1 cellular context compared by ENCODE assay signal in genomic region chr7:44200699-44201461, GRCh38.
TF ChIP-seq lines count a peak whose summit lies in the region.

YKT6 (plus strand) TSS chr7:44200978; CDS start chr7:44201136, 158 bp downstream.

TF ChIP-seq in HEK293, 187 proteins besides CTCF, POLR2A, EP300 and RAD21 (continued from another document and continues in another):
- TF ChIP-seq ZNF280C (tag by site-specific recombination; IDR thresholded peaks at IDR 0.05) (no peak), MEIS1 (CRISPR knock-in tag; IDR thresholded peaks at IDR 0.05; ENCODE audit: borderline replicate concordance) (no peak), ZNF146 (tag by site-specific recombination; IDR thresholded peaks at IDR 0.05) (no peak), ZNF416 (tag by site-specific recombination; IDR thresholded peaks at IDR 0.05) (no peak), ZNF148 (tag by site-specific recombination; IDR thresholded peaks at IDR 0.05; ENCODE audit: borderline replicate concordance) (no peak), SP7 (tag by site-specific recombination; IDR thresholded peaks at IDR 0.05) (peak; percentile 44), ZBTB8A (tag by site-specific recombination; IDR thresholded peaks at IDR 0.05) (no peak; the same call in 1 of the 2 replicates), GFI1B (tag by site-specific recombination; IDR thresholded peaks at IDR 0.05) (no peak), BCL11B (tag by site-specific recombination; IDR thresholded peaks at IDR 0.05; ENCODE audit: low read depth) (no peak), ZNF518A (tag by site-specific recombination; conservative IDR thresholded peaks at IDR 0.05; ENCODE audit: low read depth) (peak; percentile 100), ZNF311 (tag by site-specific recombination; IDR thresholded peaks at IDR 0.05; ENCODE audit: borderline replicate concordance) (no peak), ZNF157 (tag by site-specific recombination; IDR thresholded peaks at IDR 0.05) (no peak), ZNF561 (tag by site-specific recombination; IDR thresholded peaks at IDR 0.05; ENCODE audit: borderline replicate concordance) (peak; percentile 75), ZNF692 (tag by site-specific recombination; IDR thresholded peaks at IDR 0.05) (peak; percentile 65; the same call in 1 of the 2 replicates), ZSCAN18 (tag by site-specific recombination; IDR thresholded peaks at IDR 0.05) (no peak), ZNF48 (tag by site-specific recombination; IDR thresholded peaks at IDR 0.05) (no peak), ZNF23 (tag by site-specific recombination; IDR thresholded peaks at IDR 0.05; ENCODE audit: borderline replicate concordance) (no peak), ZNF664 (tag by site-specific recombination; IDR thresholded peaks at IDR 0.05) (no peak), ZNF426 (tag by site-specific recombination; IDR thresholded peaks at IDR 0.05) (no peak), GLIS1 (tag by site-specific recombination; IDR thresholded peaks at IDR 0.05) (peak; percentile 88), ZNF341 (tag by site-specific recombination; IDR thresholded peaks at IDR 0.05; ENCODE audit: low read depth) (no peak), ZNF514 (tag by site-specific recombination; IDR thresholded peaks at IDR 0.05) (no peak), HOXD13 (CRISPR knock-in tag; IDR thresholded peaks at IDR 0.05; ENCODE audit: borderline replicate concordance) (no peak), ZNF2 (tag by site-specific recombination; IDR thresholded peaks at IDR 0.05) (no peak), ZNF354C (tag by site-specific recombination; IDR thresholded peaks at IDR 0.05; ENCODE audit: borderline replicate concordance, low read depth) (no peak), ZBTB48 (tag by site-specific recombination; IDR thresholded peaks at IDR 0.05) (no peak), ZNF580 (tag by site-specific recombination; IDR thresholded peaks at IDR 0.05) (peak; percentile 99), YY1 (tag by site-specific recombination; IDR thresholded peaks at IDR 0.05) (no peak), TSHZ1 (tag by site-specific recombination; IDR thresholded peaks at IDR 0.05; ENCODE audit: borderline replicate concordance) (no peak), EGR2 (tag by site-specific recombination; IDR thresholded peaks at IDR 0.05; ENCODE audit: low read depth) (no peak), ZNF324 (tag by site-specific recombination; IDR thresholded peaks at IDR 0.05) (no peak), ZNF501 (tag by site-specific recombination; IDR thresholded peaks at IDR 0.05) (no peak; the same call in 1 of the 2 replicates), ZNF610 (tag by site-specific recombination; IDR thresholded peaks at IDR 0.05; ENCODE audit: borderline replicate concordance) (peak; percentile 67; the same call in 1 of the 2 replicates), WT1 (tag by site-specific recombination; IDR thresholded peaks at IDR 0.05) (no peak), MZF1 (tag by site-specific recombination; IDR thresholded peaks at IDR 0.05; ENCODE audit: borderline replicate concordance) (no peak), TCF7L2 (IDR thresholded peaks at IDR 0.05; ENCODE audit: borderline replicate concordance, low read depth, low read length) (no peak), ZNF660 (tag by site-specific recombination; IDR thresholded peaks at IDR 0.05) (peak; percentile 65; the same call in 1 of the 2 replicates), ZNF549 (tag by site-specific recombination; IDR thresholded peaks at IDR 0.05) (no peak), ZNF624 (tag by site-specific recombination; IDR thresholded peaks at IDR 0.05) (no peak), ZBTB6 (tag by site-specific recombination; IDR thresholded peaks at IDR 0.05) (no peak), ZNF16 (tag by site-specific recombination; IDR thresholded peaks at IDR 0.05; ENCODE audit: low read depth) (no peak), KLF16 (tag by site-specific recombination; IDR thresholded peaks at IDR 0.05) (peak; percentile 65; the same call in 1 of the 2 replicates), ZNF404 (tag by site-specific recombination; IDR thresholded peaks at IDR 0.05) (no peak), ZSCAN5A (tag by site-specific recombination; IDR thresholded peaks at IDR 0.05) (no peak)
